22 cellular contexts compared by ENCODE assay signal in genomic region chr6:133428299-133428698, GRCh38.
"Had no signal": no experiment of that assay in that cellular context is flagged by ENCODE, and none has a peak within 500 bp of the region (broad histone marks: within the 10 kb centered on the region; RNA-seq: fewer than 3 reads in every experiment).

No MANE protein-coding gene starts in this region.

- H3K4me1 ChIP-seq: esophagus squamous epithelium, lower lobe of right lung, right atrium auricular region, stomach, upper lobe of left lung had no signal

- H3K27me3 ChIP-seq: esophagus squamous epithelium, hepatocyte, right atrium auricular region, stomach, upper lobe of left lung had no signal

- H3K9me3 Mint-ChIP-seq: activated CD8-positive, alpha-beta T cell treated with anti-CD3 and anti-CD28 coated beads for 36 hours; activated T-helper 2 cell treated with anti-CD3 and anti-CD28 coated beads, Interferon-gamma antibody, Interleukin-2, Interleukin-4, amounts not matched to agents 10 μg/mL and 5 μg/mL and 100 μg/mL, durations not matched to agents 14 hours and 24 hours and 36 hours had no signal

- H3K27ac ChIP-seq: esophagus squamous epithelium, hepatocyte, lower lobe of right lung, right atrium auricular region, stomach, upper lobe of left lung had no signal

- H3K4me3 Mint-ChIP-seq: activated CD8-positive, alpha-beta T cell treated with anti-CD3 and anti-CD28 coated beads for 36 hours; brain had no signal

- H3K36me3 ChIP-seq: esophagus squamous epithelium, lower lobe of right lung, right atrium auricular region, stomach, upper lobe of left lung had no signal

- ATAC-seq: activated CD8-positive, alpha-beta T cell treated with anti-CD3 and anti-CD28 coated beads for 36 hours; left colon had no signal

- H3K27me3 Mint-ChIP-seq: activated CD8-positive, alpha-beta T cell treated with anti-CD3 and anti-CD28 coated beads for 36 hours; brain had no signal

- H3K36me3 Mint-ChIP-seq: brain had no signal

- H3K9me3 ChIP-seq: esophagus squamous epithelium, lower lobe of right lung, right atrium auricular region, stomach, upper lobe of left lung had no signal

- DNase-seq: activated CD4-positive, alpha-beta T cell treated with anti-CD3 and anti-CD28 coated beads for 48 hours; activated CD4-positive, CD25-positive, alpha-beta regulatory T cell; activated CD8-positive, alpha-beta T cell treated with anti-CD3 and anti-CD28 coated beads for 36 hours; activated naive CD4-positive, alpha-beta T cell treated with Interleukin-2 at 50 U/mL for 16 hours; activated T-cell treated with anti-CD3 and anti-CD28 coated beads, Interleukin-2, amount 50 U/mL, for 1 hour; anterior cingulate cortex; effector CD4-positive, alpha-beta T cell; esophagus squamous epithelium; foreskin fibroblast; left colon; lower lobe of right lung; occipital lobe; posterior cingulate gyrus; small intestine; stimulated activated CD4-positive, alpha-beta T cell treated with anti-CD3 and anti-CD28 coated beads, Interleukin-4, amount 100 ng/mL, for 1 hour; stomach; T1000; upper lobe of left lung had no signal

- H3K4me3 ChIP-seq: esophagus squamous epithelium, hepatocyte, lower lobe of right lung, right atrium auricular region, stomach, upper lobe of left lung had no signal

- H3K27ac Mint-ChIP-seq: activated CD8-positive, alpha-beta T cell treated with anti-CD3 and anti-CD28 coated beads for 36 hours; activated T-helper 2 cell treated with anti-CD3 and anti-CD28 coated beads, Interferon-gamma antibody, Interleukin-2, Interleukin-4, amounts not matched to agents 10 μg/mL and 5 μg/mL and 100 μg/mL, durations not matched to agents 14 hours and 24 hours and 36 hours; brain had no signal
